Comparison of ENCODE assay signal across 8 cellular contexts in genomic region chr4:7042697-7043464, GRCh38. TPM values are rescaled to one million over a fixed set of nuclear protein-coding genes. Genes with fewer than 3 reads are reported as not detected.
DNase-seq lines count a peak whose midpoint lies in the region; ATAC-seq and TF ChIP-seq lines count a peak whose summit lies in the region.

TADA2B (plus strand) TSS chr4:7043372; CDS start chr4:7043580, 208 bp downstream.

- no peaks in the 10 kb centered on the region for H3K36me3 Mint-ChIP-seq in IgD-negative memory B cell

- peak; percentile 83 for DNase-seq in DMS153 (lab: John Stamatoyannopoulos, UW)
- DNase-seq in OCI-M1 (lab: John Stamatoyannopoulos, UW), result peak; percentile 98
- DNase-seq in activated T-cell treated with anti-CD3 and anti-CD28 coated beads for 4 hours, result peak; percentile 78
- DNase-seq in epithelial cell of prostate (ENCODE audit: low read depth, low spot score), result peak; percentile 85
- DNase-seq in mucosa of descending colon, result peak; percentile 95 to 98 (median 97)
- peak; percentile 92 for DNase-seq in stimulated activated CD8-positive, alpha-beta memory T cell treated with anti-CD3 and anti-CD28 coated beads, Interleukin-4, amount 100 ng/mL, for 24 hours (ENCODE audit: low read depth)

- H3K4me1 ChIP-seq in mucosa of descending colon (ENCODE audit: low read depth), result peaks cover 33% of the 10 kb centered on the region

- H3K9me3 ChIP-seq in mucosa of descending colon, result no peaks in the 10 kb centered on the region

- peak within 1 kb of the TSS; percentile 90 to 96 (median 92) for H3K4me3 Mint-ChIP-seq in IgD-negative memory B cell

- H3K36me3 ChIP-seq in mucosa of descending colon (ENCODE audit: low read depth), result peaks cover 4% of the 10 kb centered on the region

- TF ChIP-seq CTCF in mucosa of descending colon (IDR thresholded peaks at IDR 0.05), result no peak

- peak within 1 kb of the TSS; percentile 93 for H3K4me3 ChIP-seq in mucosa of descending colon

- H3K9me3 Mint-ChIP-seq in IgD-negative memory B cell, result no peaks in the 10 kb centered on the region

- peaks cover 32 to 39% (median 39%) of the 10 kb centered on the region in 3 donors for H3K4me1 Mint-ChIP-seq in IgD-negative memory B cell

- peak within 1 kb of the TSS; percentile 60 for H3K27ac ChIP-seq in epithelial cell of prostate

- intact Hi-C loops in mucosa of descending colon (cut with DNase I, micrococcal nuclease), result no loop called here

- ATAC-seq in GM21529 (IDR thresholded peaks at IDR 0.05; ENCODE audit: unreplicated experiment) (peak; percentile 72), mucosa of descending colon (peak; percentile 91)

- H3K27me3 Mint-ChIP-seq in IgD-negative memory B cell, result no peaks in the 10 kb centered on the region

- peak within 1 kb of the TSS; percentile 83 to 95 (median 87) for H3K27ac Mint-ChIP-seq in IgD-negative memory B cell

RNA-seq across cellular contexts. Expression of gene TADA2B, which starts in this region (rescaled TPM):
- 4.7 TPM for polyA plus RNA-seq in IgD-negative memory B cell
- 10 to 100 TPM; 22.2 to 32.7 (median 27.6) TPM for total RNA-seq in mucosa of descending colon

Comparison
In these comparisons a context has a peak if more than half of its experiments do, and no peak if none do; other contexts are left out.
1. Peak in every context shown above with its lines: DNase-seq, ATAC-seq, H3K4me3 ChIP-seq and H3K27ac ChIP-seq.